ENCODE assay signal across 10 cellular contexts in genomic region chr10:119283818-119284217, GRCh38.
A peak's percentile ranks its signal among the peaks of the same experiment; 100 is the strongest.
DNase-seq lines count a peak whose midpoint lies in the region; ATAC-seq and TF ChIP-seq lines count a peak whose summit lies in the region.
"Had no signal": no experiment of that assay in that cellular context is flagged by ENCODE, and none has a peak within 500 bp of the region (broad histone marks: within the 10 kb centered on the region; RNA-seq: fewer than 3 reads in every experiment).

No MANE protein-coding gene starts in this region.

- DNase-seq in memory B cell (ENCODE audit: low spot score in 2 of 2) (peak in 1 of 2 donors; percentile 52), tibial artery (no peak), RWPE1 (ENCODE audit: low spot score) (no peak), NCI-H187 treated with DMSO at 0.1 percent for 48 hours (lab: John Stamatoyannopoulos, UW) (no peak), PC-3 (no peak)
- DNase-seq: pancreas had no signal

- H3K27ac ChIP-seq in tibial artery (peak overlapping the region in 1 of 2 donors; percentile 53), RWPE1 (no peak overlapping the region), PC-3 (ENCODE audit: low read length) (no peak overlapping the region)
- H3K27ac ChIP-seq: pancreas had no signal

- TF ChIP-seq CTCF in Loucy (conservative IDR thresholded peaks at IDR 0.05; ENCODE audit: low read length) (no peak), tibial artery (IDR thresholded peaks at IDR 0.05) (no peak), RWPE1 (conservative IDR thresholded peaks at IDR 0.05; ENCODE audit: low read depth) (no peak), PC-3 (conservative IDR thresholded peaks at IDR 0.05; ENCODE audit: low read depth, low read length) (no peak)

- peaks cover 61% of the 10 kb centered on the region for H3K4me1 Mint-ChIP-seq in memory B cell

- POLR2A ChIA-PET in RWPE1 (lab: Yijun Ruan, JAX; ENCODE audit: low non-redundant PET) (no interaction called here), PC-3 (lab: Charles Lee; ENCODE audit: unreplicated experiment) (no interaction called here)

- H3K9me2 ChIP-seq in Loucy (replicated peaks; ENCODE audit: low read depth, low read length) (no peaks in the 10 kb centered on the region), PC-3 (replicated peaks; ENCODE audit: low read length) (no peaks in the 10 kb centered on the region)

- H3K9ac ChIP-seq in Loucy (ENCODE audit: low read depth, low read length, poor library complexity, severe bottlenecking) = no peak overlapping the region
- no peak overlapping the region for H3K9ac ChIP-seq in PC-3 (ENCODE audit: low read length)

- ATAC-seq in GM18505 (IDR thresholded peaks at IDR 0.05; ENCODE audit: unreplicated experiment) (peak; percentile 60), GM21515 (IDR thresholded peaks at IDR 0.05; ENCODE audit: unreplicated experiment) (peak; percentile 51), memory B cell (ENCODE audit: low read depth) (peak; percentile 98), PC-3 (no peak)
- ATAC-seq: Panc1, pancreas had no signal

- peak overlapping the region; percentile 86 for H3K27ac Mint-ChIP-seq in memory B cell

- peaks cover 2% of the 10 kb centered on the region for H3K36me3 Mint-ChIP-seq in memory B cell

- H3F3A ChIP-seq in Loucy (ENCODE audit: low read depth) = no peaks in the 10 kb centered on the region
- no peaks in the 10 kb centered on the region for H3F3A ChIP-seq in PC-3 (ENCODE audit: low read length, unreplicated experiment)

- TF ChIP-seq POLR2A in GM18505 (IDR thresholded peaks at IDR 0.05; ENCODE audit: borderline replicate concordance, extremely low read depth, insufficient read depth, insufficient read length) = no peak

- CTCF ChIA-PET in RWPE1 (lab: Yijun Ruan, JAX) (interaction anchor here (0.5 kb wide), 1 partner anchor 77 kb away, joined by 3 read pairs; no protein-coding TSS in a partner anchor), PC-3 (lab: Charles Lee) (no interaction called here)

- H3K4me3 ChIP-seq in Loucy (ENCODE audit: low read length, poor library complexity, severe bottlenecking) (peak overlapping the region; percentile 9), tibial artery (no peak overlapping the region), PC-3 (ENCODE audit: low read length) (no peak overlapping the region)
- H3K4me3 ChIP-seq: pancreas had no signal

- H3K4me2 ChIP-seq in Loucy (ENCODE audit: low read depth, low read length, poor library complexity, severe bottlenecking) = peak overlapping the region; percentile 46
- H3K4me2 ChIP-seq in PC-3 (ENCODE audit: low read length) = no peak overlapping the region

- H3K36me3 ChIP-seq in Loucy (ENCODE audit: insufficient read depth, low read length) (no peaks in the 10 kb centered on the region), tibial artery (no peaks in the 10 kb centered on the region), PC-3 (ENCODE audit: low read depth, low read length) (no peaks in the 10 kb centered on the region)
- H3K36me3 ChIP-seq: pancreas had no signal

- peak overlapping the region; percentile 39 for H3K4me3 Mint-ChIP-seq in memory B cell

- H2AFZ ChIP-seq in Loucy (ENCODE audit: low read length) (no peak overlapping the region), PC-3 (ENCODE audit: low read length) (no peak overlapping the region)

- H3K9me3 Mint-ChIP-seq in memory B cell = no peaks in the 10 kb centered on the region

- H3K9me3 ChIP-seq in Loucy (ENCODE audit: insufficient read depth, low read depth, low read length) (no peaks in the 10 kb centered on the region), tibial artery (no peaks in the 10 kb centered on the region), PC-3 (ENCODE audit: low read length) (no peaks in the 10 kb centered on the region)
- H3K9me3 ChIP-seq: pancreas had no signal

- BruUV-seq in PC-3 (replicated peaks; lab: Mats Ljungman, UMichigan) = no TSS peak

- no peaks in the 10 kb centered on the region for H4K20me1 ChIP-seq in Loucy (ENCODE audit: insufficient read depth, low read length, poor library complexity, severe bottlenecking)
- H4K20me1 ChIP-seq in PC-3 (ENCODE audit: low read length) = no peaks in the 10 kb centered on the region

- intact Hi-C loops in tibial artery (cut with DNase I; ENCODE audit: low total_unique reads) = loop anchor here (10.0 kb wide), 1 partner anchor 131 kb away; no protein-coding TSS in a partner anchor
- intact Hi-C loops in PC-3 (cut with micrococcal nuclease) = no loop called here

- H3K27me3 ChIP-seq in Loucy (ENCODE audit: insufficient read depth, low read length, poor library complexity, severe bottlenecking) (no peaks in the 10 kb centered on the region), tibial artery (no peaks in the 10 kb centered on the region), PC-3 (ENCODE audit: low read length) (no peaks in the 10 kb centered on the region)
- H3K27me3 ChIP-seq: pancreas had no signal

- peaks cover 62% of the 10 kb centered on the region for H3K4me1 ChIP-seq in Loucy (ENCODE audit: insufficient read depth, low read length, poor library complexity, severe bottlenecking)
- H3K4me1 ChIP-seq in tibial artery = peaks cover 3 to 94% (median 75%) of the 10 kb centered on the region in 4 donors
- no peaks in the 10 kb centered on the region for H3K4me1 ChIP-seq in PC-3 (ENCODE audit: insufficient read depth, low read length)
- H3K4me1 ChIP-seq: pancreas had no signal

- no peaks in the 10 kb centered on the region for H3K27me3 Mint-ChIP-seq in memory B cell

- peaks cover 19% of the 10 kb centered on the region; the same call in 1 of the 2 replicates for H3K79me2 ChIP-seq in Loucy (ENCODE audit: insufficient read depth, low read length)
- no peaks in the 10 kb centered on the region for H3K79me2 ChIP-seq in PC-3 (ENCODE audit: low read length)
